Comparison of ENCODE assay signal across 8 cellular contexts in the genomic region with DNA sequence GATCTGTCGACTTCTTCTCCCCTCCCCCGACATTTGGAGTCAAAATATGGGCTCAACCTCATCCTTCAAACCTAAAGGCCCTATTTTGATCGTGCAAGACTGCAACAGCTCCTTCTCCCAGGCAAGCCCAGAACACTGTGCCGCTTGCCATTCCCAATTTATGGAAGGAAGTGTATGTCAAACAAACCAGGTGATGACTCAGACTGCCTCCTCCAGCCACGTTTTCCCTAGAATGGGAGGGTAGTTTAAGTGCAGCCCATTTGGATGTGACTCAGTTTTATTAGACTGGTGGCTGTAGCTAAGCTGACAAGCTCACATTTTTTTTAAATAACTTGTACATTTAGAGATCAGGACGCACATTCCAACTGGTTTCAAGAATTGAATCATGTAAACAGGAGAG.
DNase-seq lines count a peak whose midpoint lies in the region; ATAC-seq, FAIRE-seq and TF ChIP-seq lines count a peak whose summit lies in the region.

No MANE protein-coding gene starts in this region.

- no peak overlapping the region for H4K8ac ChIP-seq in trophoblast cell (ENCODE audit: low read depth, low read length)

- FAIRE-seq in RCC 7860 (lab: Jason Lieb, UNC), result peak; percentile 97

- no peak overlapping the region for H2AFZ ChIP-seq in trophoblast cell (ENCODE audit: insufficient read depth, low read length, poor library complexity)

- H3K4me1 ChIP-seq in trophoblast cell (ENCODE audit: control insufficient read depth in 1 of 2, insufficient read depth in 2 of 2, low read length in 2 of 2), result peaks cover 2 to 4% of the 10 kb centered on the region in 2 experiments

- no peak overlapping the region for H3K4ac ChIP-seq in trophoblast cell (ENCODE audit: low read depth, low read length)

- H2BK120ac ChIP-seq in trophoblast cell (ENCODE audit: insufficient read depth, low read length, poor library complexity), result no peak overlapping the region

- no peak overlapping the region for H3K27ac ChIP-seq in trophoblast cell (ENCODE audit: low read depth, low read length)

- WGBS in trophoblast cell (ENCODE audit: extremely low coverage, insufficient coverage, insufficient read length), result no CpG with 5 or more reads among the region's 6 CpGs

- no peaks in the 10 kb centered on the region for H3K79me1 ChIP-seq in trophoblast cell (ENCODE audit: low read length)

- TF ChIP-seq CTCF in epithelial cell of proximal tubule (conservative IDR thresholded peaks at IDR 0.05; ENCODE audit: low read depth, low read length), result no peak

- ATAC-seq in GM18867 (IDR thresholded peaks at IDR 0.05; ENCODE audit: unreplicated experiment) (no peak), GM18907 (IDR thresholded peaks at IDR 0.05; ENCODE audit: unreplicated experiment) (no peak), HG03521 (IDR thresholded peaks at IDR 0.05; ENCODE audit: unreplicated experiment) (no peak)

- no peak overlapping the region for H2BK12ac ChIP-seq in trophoblast cell (ENCODE audit: low read length)

- H3K9me3 ChIP-seq in trophoblast cell (ENCODE audit: insufficient read depth, low read depth, low read length), result no peaks in the 10 kb centered on the region

- no peak overlapping the region for H2BK5ac ChIP-seq in trophoblast cell (ENCODE audit: low read depth, low read length, poor library complexity)

- peak overlapping the region; percentile 79 for H3K4me3 ChIP-seq in epithelial cell of proximal tubule (ENCODE audit: low read depth, low read length)
- H3K4me3 ChIP-seq in trophoblast cell (ENCODE audit: low read depth, low read length), result no peak overlapping the region

- no peak overlapping the region for H3K23ac ChIP-seq in trophoblast cell (ENCODE audit: low read length)

- H3K4me2 ChIP-seq in trophoblast cell (ENCODE audit: low read length), result peak overlapping the region; percentile 47

- H2AK5ac ChIP-seq in trophoblast cell (ENCODE audit: low read length), result no peak overlapping the region

- no peak overlapping the region for H3K9ac ChIP-seq in trophoblast cell (ENCODE audit: low read length)

- H3K79me2 ChIP-seq in trophoblast cell (ENCODE audit: control insufficient read depth, insufficient read depth, low read length, poor library complexity), result peaks cover 1% of the 10 kb centered on the region

- peak; percentile 56 for DNase-seq in ELF-1 (ENCODE audit: low read depth, low spot score)
- peak; percentile 89 for DNase-seq in RCC 7860 (ENCODE audit: low spot score)
- no peak for DNase-seq in epithelial cell of proximal tubule (ENCODE audit: low read depth)
- peak; percentile 51 to 67 for DNase-seq in trophoblast cell
- DNase-seq in activated gamma-delta T cell treated with Interleukin-2 at 50 U/mL for 16 hours, result no peak

- no peak overlapping the region for H4K91ac ChIP-seq in trophoblast cell (ENCODE audit: low read depth, low read length)

- H3K27me3 ChIP-seq in trophoblast cell (ENCODE audit: insufficient read depth, low read length), result no peaks in the 10 kb centered on the region

- H4K12ac ChIP-seq in trophoblast cell (ENCODE audit: low read depth, low read length), result no peak overlapping the region

- no peak overlapping the region for H3K14ac ChIP-seq in trophoblast cell (ENCODE audit: low read length)

- no peaks in the 10 kb centered on the region for H3K36me3 ChIP-seq in trophoblast cell (ENCODE audit: control insufficient read depth in 1 of 2, insufficient read depth in 2 of 2, low read length in 2 of 2)

- H3K18ac ChIP-seq in trophoblast cell (ENCODE audit: low read length), result no peak overlapping the region

Comparison
In these comparisons a context has a peak if more than half of its experiments do, and no peak if none do; other contexts are left out.
1. DNase-seq: peak in ELF-1 (single experiment), RCC 7860 (single experiment) and trophoblast cell (2 of 2); none in epithelial cell of proximal tubule (single experiment) and activated gamma-delta T cell treated with Interleukin-2 at 50 U/mL for 16 hours (single experiment).